In genomic region chr13:29922896-29923295, GRCh38 we compare ENCODE assay signal across 12 cellular contexts.
A peak's percentile ranks its signal among the peaks of the same experiment; 100 is the strongest.
DNase-seq lines count a peak whose midpoint lies in the region; ATAC-seq, FAIRE-seq and TF ChIP-seq lines count a peak whose summit lies in the region.
"Had no signal": no experiment of that assay in that cellular context is flagged by ENCODE, and none has a peak within 500 bp of the region (broad histone marks: within the 10 kb centered on the region; RNA-seq: fewer than 3 reads in every experiment).

No MANE protein-coding gene starts in this region.

- H3K4me1 ChIP-seq in esophagus (ENCODE audit: control insufficient read depth in 2 of 2, insufficient read depth in 2 of 2, low read length in 1 of 2), result peaks cover 4 to 31% of the 10 kb centered on the region in 2 donors
- peaks cover 33 to 37% (median 34%) of the 10 kb centered on the region in 3 donors for H3K4me1 ChIP-seq in pancreas

- intact Hi-C loops in pancreas (cut with DNase I), result no loop called here

- no peak overlapping the region for H3K4me3 ChIP-seq in AG04450 (ENCODE audit: low read depth, low read length)
- no peak overlapping the region for H3K4me3 ChIP-seq in MG63
- no peak overlapping the region for H3K4me3 ChIP-seq in esophagus (ENCODE audit: low read depth in 1 of 2, low read length in 2 of 2)
- H3K4me3 ChIP-seq in pancreas, result no peak overlapping the region
- H3K4me3 ChIP-seq: BLaER1 had no signal

- H3K9me3 ChIP-seq in AG04450 (ENCODE audit: control insufficient read depth, insufficient read depth, low read length), result no peaks in the 10 kb centered on the region
- no peaks in the 10 kb centered on the region for H3K9me3 ChIP-seq in MG63
- no peaks in the 10 kb centered on the region for H3K9me3 ChIP-seq in esophagus (ENCODE audit: control insufficient read depth in 2 of 2, insufficient read depth in 1 of 2, low read depth in 1 of 2, low read length in 1 of 2)
- no peaks in the 10 kb centered on the region for H3K9me3 ChIP-seq in pancreas
- H3K9me3 ChIP-seq: BLaER1 had no signal

- in situ Hi-C loops in GM13977 (cut with MboI; ENCODE audit: low pct_unique_long_range_greater_than_20kb, low sequenced_read_pairs, unreplicated experiment), result no loop called here

- no peak for FAIRE-seq in pancreas (lab: Jason Lieb, UNC)

- 86 to 92% methylated on average over 3 of the region's 3 CpGs for WGBS in esophagus, 2 donors
- WGBS in pancreas, 2 donors, result 86 to 89% methylated on average over 3 of the region's 3 CpGs

- POLR2A ChIA-PET in AG04450 (lab: Yijun Ruan, JAX), result interaction anchor here (0.6 to 4.1 kb wide), 4 partner anchors 17 to 220 kb away, joined by 4 to 37 read pairs (median 4); partner anchors contain the start of gene UBL3

- H3K27ac ChIP-seq in AG04450 (ENCODE audit: low read depth, low read length) (peak overlapping the region; percentile 99), esophagus (ENCODE audit: low read depth in 2 of 2, low read length in 1 of 2) (peak overlapping the region; percentile 80 to 94), pancreas (peak overlapping the region; percentile 85 to 93 (median 90))
- H3K27ac ChIP-seq: BLaER1 had no signal

- TF ChIP-seq CTCF in AG04450 (IDR thresholded peaks at IDR 0.05; ENCODE audit: low read depth, low read length) (no peak), pancreas (IDR thresholded peaks at IDR 0.05) (no peak), GM13977 (IDR thresholded peaks at IDR 0.05; ENCODE audit: extremely low read depth, insufficient read depth, missing control alignments) (no peak)

- H3K36me3 ChIP-seq in MG63 (no peaks in the 10 kb centered on the region), esophagus (ENCODE audit: control insufficient read depth in 2 of 2, insufficient read depth in 2 of 2, low read length in 1 of 2) (no peaks in the 10 kb centered on the region), pancreas (no peaks in the 10 kb centered on the region)
- H3K36me3 ChIP-seq: BLaER1 had no signal

- ATAC-seq in pancreas (no peak), GM18907 (IDR thresholded peaks at IDR 0.05; ENCODE audit: unreplicated experiment) (no peak), GM19351 (IDR thresholded peaks at IDR 0.05; ENCODE audit: unreplicated experiment) (no peak)

- H3K27me3 ChIP-seq in AG04450 (ENCODE audit: control insufficient read depth, insufficient read depth, low read length), result no peaks in the 10 kb centered on the region
- no peaks in the 10 kb centered on the region for H3K27me3 ChIP-seq in MG63
- no peaks in the 10 kb centered on the region for H3K27me3 ChIP-seq in esophagus (ENCODE audit: control insufficient read depth in 1 of 2, insufficient read depth in 2 of 2, low read length in 2 of 2)
- H3K27me3 ChIP-seq in pancreas, result no peaks in the 10 kb centered on the region
- H3K27me3 ChIP-seq: BLaER1 had no signal

- DNase-seq in AG04450 (ENCODE audit: low read depth, low spot score) (no peak), MG63 (peak; percentile 61), pancreas (no peak), germinal center (ENCODE audit: low spot score) (no peak), GM13977 (ENCODE audit: low spot score) (no peak)
- DNase-seq: activated T-cell treated with anti-CD3 and anti-CD28 coated beads for 4 hours, cortex of kidney, H9 had no signal

- CTCF ChIA-PET in AG04450 (lab: Charles Lee), result interaction anchor here (0.6 to 1.7 kb wide), 6 partner anchors 13 to 190 kb away, joined by 3 to 17 read pairs (median 3); no protein-coding TSS in a partner anchor
